In genomic region chr9:128370752-128371621, GRCh38 we compare ENCODE assay signal across 1 cellular context.
A peak's percentile ranks its signal among the peaks of the same experiment; 100 is the strongest.
TF ChIP-seq lines count a peak whose summit lies in the region.

URM1 (plus strand) TSS chr9:128371374; CDS start chr9:128371381, 7 bp downstream.

TF ChIP-seq in GM12878, 131 proteins besides CTCF, POLR2A, EP300 and RAD21 (continued from another document and continues in another):
- peak; percentile 99 for TF ChIP-seq RELB (IDR thresholded peaks at IDR 0.05; ENCODE audit: low read depth)
- TF ChIP-seq ZBTB4 (CRISPR knock-in tag; IDR thresholded peaks at IDR 0.05) = no peak
- TF ChIP-seq GATAD2B (conservative IDR thresholded peaks at IDR 0.05; ENCODE audit: low read depth) = no peak
- peak; percentile 95 for TF ChIP-seq ZBTB40 (IDR thresholded peaks at IDR 0.05; ENCODE audit: borderline replicate concordance)
- peak; percentile 77 for TF ChIP-seq ELK1 (IDR thresholded peaks at IDR 0.05; ENCODE audit: low read depth, low read length)
- TF ChIP-seq EED (IDR thresholded peaks at IDR 0.05; ENCODE audit: low read depth) = no peak
- no peak for TF ChIP-seq RAD51 (IDR thresholded peaks at IDR 0.05)
- TF ChIP-seq FOS (IDR thresholded peaks at IDR 0.05; ENCODE audit: borderline replicate concordance, extremely low read depth, insufficient read length) = no peak
- peak; percentile 36; the same call in 1 of the 2 replicates for TF ChIP-seq SPI1 (IDR thresholded peaks at IDR 0.05; ENCODE audit: borderline replicate concordance, insufficient read depth, low read depth, low read length)
- TF ChIP-seq ZZZ3 (IDR thresholded peaks at IDR 0.05; ENCODE audit: control insufficient read depth, insufficient read length, low read depth) = no peak
- TF ChIP-seq ATF2 (IDR thresholded peaks at IDR 0.05; ENCODE audit: low read length) = no peak
- peak; percentile 98 for TF ChIP-seq YY1 (IDR thresholded peaks at IDR 0.05; ENCODE audit: low read depth, low read length)
- no peak for TF ChIP-seq JUNB (IDR thresholded peaks at IDR 0.05)
- TF ChIP-seq SMARCA5 (IDR thresholded peaks at IDR 0.05) = no peak
- TF ChIP-seq CBX5 (IDR thresholded peaks at IDR 0.05; ENCODE audit: low read depth) = no peak
- no peak for TF ChIP-seq RCOR1 (conservative IDR thresholded peaks at IDR 0.05; ENCODE audit: low read depth, low read length)
- TF ChIP-seq CBX3 (IDR thresholded peaks at IDR 0.05; ENCODE audit: borderline replicate concordance, low read depth) = no peak
- TF ChIP-seq USF1 (IDR thresholded peaks at IDR 0.05; ENCODE audit: borderline replicate concordance, extremely low read length, insufficient read depth, low read depth, low read length) = no peak
- TF ChIP-seq CBFB (IDR thresholded peaks at IDR 0.05; ENCODE audit: low read depth) = no peak
- no peak for TF ChIP-seq EZH2 (IDR thresholded peaks at IDR 0.05; ENCODE audit: borderline replicate concordance, control insufficient read depth, low read depth, low read length)
- no peak for TF ChIP-seq USF2 (IDR thresholded peaks at IDR 0.05; ENCODE audit: borderline replicate concordance, low read depth, low read length)
- 0 out of 2 replicates have a peak, but pooled peaks have one; percentile 36 for TF ChIP-seq TCF3 (IDR thresholded peaks at IDR 0.05; ENCODE audit: borderline replicate concordance, insufficient read depth, low read depth, low read length)
- TF ChIP-seq NR2C1 (IDR thresholded peaks at IDR 0.05) = no peak
- TF ChIP-seq MLLT1 (IDR thresholded peaks at IDR 0.05) = peak; percentile 46; the same call in 1 of the 2 replicates
- no peak for TF ChIP-seq SREBF2 (IDR thresholded peaks at IDR 0.05; ENCODE audit: low read length)
- TF ChIP-seq TARDBP (IDR thresholded peaks at IDR 0.05; ENCODE audit: borderline replicate concordance) = no peak
- TF ChIP-seq SMC3 (IDR thresholded peaks at IDR 0.05; ENCODE audit: borderline replicate concordance, low read length) = no peak
- peak; percentile 28; the same call in 1 of the 2 replicates for TF ChIP-seq TBL1XR1 (IDR thresholded peaks at IDR 0.05; ENCODE audit: low read depth, low read length)
- TF ChIP-seq BRCA1 (IDR thresholded peaks at IDR 0.05; ENCODE audit: low read depth, low read length) = no peak
- TF ChIP-seq SMAD5 (IDR thresholded peaks at IDR 0.05; ENCODE audit: low read depth) = no peak; the same call in 1 of the 2 replicates
- no peak for TF ChIP-seq SUZ12 (IDR thresholded peaks at IDR 0.05; ENCODE audit: unreplicated experiment)
- peak; percentile 22 for TF ChIP-seq BCL3 (IDR thresholded peaks at IDR 0.05; ENCODE audit: borderline replicate concordance, insufficient read depth, low read depth, low read length, poor library complexity, severe bottlenecking)
- no peak for TF ChIP-seq CHD4 (IDR thresholded peaks at IDR 0.05)
- TF ChIP-seq TAF1 (IDR thresholded peaks at IDR 0.05; ENCODE audit: borderline replicate concordance, low read depth, low read length) = peak; percentile 81
- peak; percentile 70 for TF ChIP-seq HCFC1 (IDR thresholded peaks at IDR 0.05; ENCODE audit: low read length)
- 0 out of 2 replicates have a peak, but pooled peaks have one; percentile 40 for TF ChIP-seq ZNF687 (IDR thresholded peaks at IDR 0.05)
